ENCODE assay signal across 24 cellular contexts in the genomic region with DNA sequence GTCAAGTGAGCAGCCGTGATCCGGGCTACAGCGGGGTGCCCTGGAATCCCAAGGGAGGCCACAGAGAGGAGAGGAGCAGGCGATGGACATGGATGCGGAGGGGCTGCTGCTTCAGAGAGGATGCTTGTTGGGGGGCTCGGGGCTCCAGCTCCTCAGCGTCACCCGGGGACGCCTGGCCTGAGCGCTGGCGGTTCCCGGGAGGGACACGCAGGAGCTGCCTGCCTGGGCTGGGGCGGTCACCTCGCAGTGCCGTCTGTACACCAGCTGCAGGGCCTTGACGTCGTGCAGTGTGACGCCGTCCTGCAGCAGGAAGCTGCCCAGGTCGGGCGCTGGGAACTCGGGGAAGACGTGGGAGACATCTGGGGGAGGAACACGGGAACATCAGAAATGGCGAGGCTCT. TPM values are rescaled to one million over a fixed set of nuclear protein-coding genes. Genes with fewer than 3 reads are reported as not detected.
A peak's percentile ranks its signal among the peaks of the same experiment; 100 is the strongest.
DNase-seq lines count a peak whose midpoint lies in the region; ATAC-seq and TF ChIP-seq lines count a peak whose summit lies in the region.
"Had no signal": no experiment of that assay in that cellular context is flagged by ENCODE, and none has a peak within 500 bp of the region (broad histone marks: within the 10 kb centered on the region; RNA-seq: fewer than 3 reads in every experiment).

No MANE protein-coding gene starts in this region.

- H3K36me3 ChIP-seq in endodermal cell (ENCODE audit: control insufficient read depth, insufficient read depth, low read length) (no peaks in the 10 kb centered on the region), osteoblast (ENCODE audit: insufficient read depth, low read length) (no peaks in the 10 kb centered on the region), PC-9 (ENCODE audit: low read depth) (no peaks in the 10 kb centered on the region)
- H3K36me3 ChIP-seq: BE2C had no signal

- H3K27ac ChIP-seq in endodermal cell (ENCODE audit: low read depth, low read length) = no peak overlapping the region
- H3K27ac ChIP-seq in osteoblast (ENCODE audit: low read depth, low read length) = no peak overlapping the region
- H3K27ac ChIP-seq in PC-9 = no peak overlapping the region
- H3K27ac ChIP-seq: 22Rv1, GM23248 had no signal

- no peaks in the 10 kb centered on the region for H3K27me3 Mint-ChIP-seq in natural killer cell treated with Interleukin-12 subunit alpha and Interleukin-12 subunit beta and Interleukin-15 and Interleukin-18, amount 100 ng/mL, for 72 hours
- no peaks in the 10 kb centered on the region for H3K27me3 Mint-ChIP-seq in natural killer cell (ENCODE audit: low read depth in 2 of 2)
- no peaks in the 10 kb centered on the region for H3K27me3 Mint-ChIP-seq in endodermal cell (ENCODE audit: insufficient read depth)
- H3K27me3 Mint-ChIP-seq: CD4-positive, alpha-beta T cell; CD8-positive, alpha-beta memory T cell had no signal

- TF ChIP-seq CTCF in natural killer cell (IDR thresholded peaks at IDR 0.05) (no peak), endodermal cell (conservative IDR thresholded peaks at IDR 0.05) (no peak), osteoblast (IDR thresholded peaks at IDR 0.05; ENCODE audit: extremely low read depth, low read depth, low read length) (no peak), PC-9 (conservative IDR thresholded peaks at IDR 0.05) (no peak)

- H3K4me3 ChIP-seq in endodermal cell (ENCODE audit: low read length) = no peak overlapping the region
- H3K4me3 ChIP-seq in osteoblast (ENCODE audit: insufficient read depth, low read length) = no peak overlapping the region
- no peak overlapping the region for H3K4me3 ChIP-seq in PC-9
- H3K4me3 ChIP-seq: BLaER1 treated with 17β-estradiol and CSF1 and Interleukin-3, amounts not matched to agents 10 nM and 100 nM; GM12878; GM23248 had no signal

- CTCF ChIA-PET in PC-9 (lab: Charles Lee) = no interaction called here

- H3K9me3 ChIP-seq in endodermal cell (ENCODE audit: control insufficient read depth, low read length) = no peaks in the 10 kb centered on the region
- no peaks in the 10 kb centered on the region for H3K9me3 ChIP-seq in osteoblast (ENCODE audit: low read depth, low read length)
- H3K9me3 ChIP-seq in PC-9 (ENCODE audit: insufficient read depth, low read depth) = no peaks in the 10 kb centered on the region
- H3K9me3 ChIP-seq: BE2C had no signal

- POLR2A ChIA-PET in PC-9 (lab: Charles Lee; ENCODE audit: unreplicated experiment) = no interaction called here

- no peaks in the 10 kb centered on the region for H3F3A ChIP-seq in PC-9 (ENCODE audit: insufficient read depth, low read depth)

- WGBS in endodermal cell (ENCODE audit: insufficient coverage in 1 of 2, insufficient read length in 1 of 2), 2 experiments = 93 to 96% methylated on average over 25 to 26 of the region's 26 CpGs

- H3K9me2 ChIP-seq in PC-9 (ENCODE audit: insufficient read depth) = no peaks in the 10 kb centered on the region

- H4K20me1 ChIP-seq in osteoblast (ENCODE audit: insufficient read depth, low read length) = no peaks in the 10 kb centered on the region
- no peaks in the 10 kb centered on the region for H4K20me1 ChIP-seq in PC-9 (ENCODE audit: insufficient read depth)
- H4K20me1 ChIP-seq: BLaER1 treated with 17β-estradiol and CSF1 and Interleukin-3, amounts not matched to agents 10 nM and 100 nM had no signal

- H3K27ac Mint-ChIP-seq in natural killer cell treated with Interleukin-12 subunit alpha and Interleukin-12 subunit beta and Interleukin-15 and Interleukin-18, amount 100 ng/mL, for 72 hours = no peak overlapping the region
- no peak overlapping the region for H3K27ac Mint-ChIP-seq in natural killer cell
- H3K27ac Mint-ChIP-seq in endodermal cell = peak overlapping the region; percentile 37
- H3K27ac Mint-ChIP-seq: CD14-positive monocyte; CD4-positive, alpha-beta T cell; CD8-positive, alpha-beta memory T cell had no signal

- H3K4me1 ChIP-seq in endodermal cell (ENCODE audit: control insufficient read depth, insufficient read depth, low read length) = no peaks in the 10 kb centered on the region
- no peaks in the 10 kb centered on the region for H3K4me1 ChIP-seq in osteoblast (ENCODE audit: insufficient read depth, low read length)
- no peaks in the 10 kb centered on the region for H3K4me1 ChIP-seq in PC-9 (replicated peaks; ENCODE audit: insufficient read depth)
- H3K4me1 ChIP-seq: BE2C had no signal

- DNase-seq in natural killer cell treated with Interleukin-12 subunit alpha and Interleukin-12 subunit beta and Interleukin-15 and Interleukin-18, amount 100 ng/mL, for 72 hours (ENCODE audit: low spot score) = peak; percentile 50
- no peak for DNase-seq in natural killer cell
- no peak for DNase-seq in endodermal cell
- DNase-seq in osteoblast (ENCODE audit: insufficient read length, low spot score, missing footprints) = peak; percentile 35
- no peak for DNase-seq in NCI-H1417 treated with DMSO at 0.1 percent for 48 hours (lab: John Stamatoyannopoulos, UW)
- no peak for DNase-seq in PC-9
- DNase-seq: ACHN; AML-193; BE2C; CD4-positive, alpha-beta T cell; CD8-positive, alpha-beta memory T cell; DMS 273 treated with DMSO at 0.1 percent for 48 hours; DMS79; EL; GDM1; GM23248; H7; HCEC 1CT had no signal

- H2AFZ ChIP-seq in osteoblast (ENCODE audit: low read length) (no peak overlapping the region), PC-9 (no peak overlapping the region)
- H2AFZ ChIP-seq: GM23248 had no signal

- no peaks in the 10 kb centered on the region for H3K4me1 Mint-ChIP-seq in natural killer cell treated with Interleukin-12 subunit alpha and Interleukin-12 subunit beta and Interleukin-15 and Interleukin-18, amount 100 ng/mL, for 72 hours (ENCODE audit: low read depth in 2 of 2)
- H3K4me1 Mint-ChIP-seq in natural killer cell = peaks cover 0 to 5% of the 10 kb centered on the region in 2 donors
- no peaks in the 10 kb centered on the region for H3K4me1 Mint-ChIP-seq in endodermal cell
- H3K4me1 Mint-ChIP-seq: CD14-positive monocyte; CD8-positive, alpha-beta memory T cell had no signal

- no peaks in the 10 kb centered on the region for H3K9me3 Mint-ChIP-seq in natural killer cell treated with Interleukin-12 subunit alpha and Interleukin-12 subunit beta and Interleukin-15 and Interleukin-18, amount 100 ng/mL, for 72 hours
- H3K9me3 Mint-ChIP-seq in natural killer cell (no peaks in the 10 kb centered on the region), endodermal cell (no peaks in the 10 kb centered on the region)
- H3K9me3 Mint-ChIP-seq: CD4-positive, alpha-beta T cell; CD8-positive, alpha-beta memory T cell had no signal

- no peak overlapping the region for H3K4me2 ChIP-seq in osteoblast (ENCODE audit: insufficient read depth, low read length)
- H3K4me2 ChIP-seq in PC-9 = no peak overlapping the region
- H3K4me2 ChIP-seq: BLaER1 treated with 17β-estradiol and CSF1 and Interleukin-3, amounts not matched to agents 10 nM and 100 nM had no signal

- H3K79me2 ChIP-seq in osteoblast (ENCODE audit: insufficient read depth, low read length) (no peaks in the 10 kb centered on the region), PC-9 (ENCODE audit: low read depth) (no peaks in the 10 kb centered on the region)

- ATAC-seq in natural killer cell treated with Interleukin-12 subunit alpha and Interleukin-12 subunit beta and Interleukin-15 and Interleukin-18, amount 100 ng/mL, for 72 hours = no peak
- ATAC-seq in natural killer cell (no peak), HG03342 (IDR thresholded peaks at IDR 0.05; ENCODE audit: unreplicated experiment) (no peak), HG03135 (IDR thresholded peaks at IDR 0.05; ENCODE audit: unreplicated experiment) (no peak)
- ATAC-seq: GM12878 had no signal

- H3K9ac ChIP-seq in endodermal cell (ENCODE audit: extremely low read depth, low read length, poor library complexity, severe bottlenecking) = no peak overlapping the region
- H3K9ac ChIP-seq: BLaER1 treated with 17β-estradiol and CSF1 and Interleukin-3, amounts not matched to agents 10 nM and 100 nM; GM23248 had no signal

- H3K27me3 ChIP-seq in endodermal cell (ENCODE audit: control insufficient read depth, insufficient read depth, low read length, poor library complexity, severe bottlenecking) = no peaks in the 10 kb centered on the region
- no peaks in the 10 kb centered on the region for H3K27me3 ChIP-seq in osteoblast (ENCODE audit: insufficient read depth, low read length)
- no peaks in the 10 kb centered on the region for H3K27me3 ChIP-seq in PC-9 (ENCODE audit: insufficient read depth, low read depth)
- H3K27me3 ChIP-seq: BE2C; BLaER1 treated with 17β-estradiol and CSF1 and Interleukin-3, amounts not matched to agents 10 nM and 100 nM had no signal

- H3K36me3 Mint-ChIP-seq in natural killer cell treated with Interleukin-12 subunit alpha and Interleukin-12 subunit beta and Interleukin-15 and Interleukin-18, amount 100 ng/mL, for 72 hours = no peaks in the 10 kb centered on the region
- H3K36me3 Mint-ChIP-seq in natural killer cell (no peaks in the 10 kb centered on the region), endodermal cell (ENCODE audit: low read depth) (peaks cover 2% of the 10 kb centered on the region)

- intact Hi-C loops in natural killer cell (cut with micrococcal nuclease) (no loop called here), PC-9 (cut with micrococcal nuclease; ENCODE audit: unreplicated experiment) (no loop called here)

- H3K4me3 Mint-ChIP-seq in natural killer cell treated with Interleukin-12 subunit alpha and Interleukin-12 subunit beta and Interleukin-15 and Interleukin-18, amount 100 ng/mL, for 72 hours = no peak overlapping the region
- H3K4me3 Mint-ChIP-seq in natural killer cell (no peak overlapping the region), endodermal cell (no peak overlapping the region)
- H3K4me3 Mint-ChIP-seq: CD14-positive monocyte; CD4-positive, alpha-beta T cell; CD8-positive, alpha-beta memory T cell had no signal

- BruUV-seq in PC-9 (replicated peaks; lab: Mats Ljungman, UMichigan) = no TSS peak

RNA-seq across cellular contexts. Expression of a gene that starts 29.9 kb away (rescaled TPM):
- total RNA-seq in natural killer cell treated with Interleukin-12 subunit alpha and Interleukin-12 subunit beta and Interleukin-15 and Interleukin-18, amount 100 ng/mL, for 72 hours = 100 to 1,000 TPM in 1 of 2 donors, 10 to 100 TPM in 1; 96.5 to 119 TPM
- total RNA-seq in natural killer cell = 10 to 100 TPM; 73.9 to 95.2 (median 89.7) TPM
- total RNA-seq in endodermal cell = 10 to 100 TPM; 77.4 to 81.4 TPM
- 72.9 TPM for polyA plus RNA-seq in endodermal cell (2013, experiment 1 of 2)
- 60.6 TPM for polyA plus RNA-seq in endodermal cell (2013, experiment 2 of 2)
- 40.5 and 42.1 TPM in 2 replicates for total RNA-seq in osteoblast
- total RNA-seq in PC-9 (2021) = 43.7 and 44.1 TPM in 2 replicates

Comparison
In these comparisons a context has a peak if more than half of its experiments do, and no peak if none do; other contexts are left out.
1. DNase-seq: peak in natural killer cell treated with Interleukin-12 subunit alpha and Interleukin-12 subunit beta and Interleukin-15 and Interleukin-18, amount 100 ng/mL, for 72 hours (single experiment) and osteoblast (single experiment); none in natural killer cell (single experiment), endodermal cell (single experiment), NCI-H1417 treated with DMSO at 0.1 percent for 48 hours (single experiment) and PC-9 (0 of 2).